ENCODE assay signal across 1 cellular context in the genomic region with DNA sequence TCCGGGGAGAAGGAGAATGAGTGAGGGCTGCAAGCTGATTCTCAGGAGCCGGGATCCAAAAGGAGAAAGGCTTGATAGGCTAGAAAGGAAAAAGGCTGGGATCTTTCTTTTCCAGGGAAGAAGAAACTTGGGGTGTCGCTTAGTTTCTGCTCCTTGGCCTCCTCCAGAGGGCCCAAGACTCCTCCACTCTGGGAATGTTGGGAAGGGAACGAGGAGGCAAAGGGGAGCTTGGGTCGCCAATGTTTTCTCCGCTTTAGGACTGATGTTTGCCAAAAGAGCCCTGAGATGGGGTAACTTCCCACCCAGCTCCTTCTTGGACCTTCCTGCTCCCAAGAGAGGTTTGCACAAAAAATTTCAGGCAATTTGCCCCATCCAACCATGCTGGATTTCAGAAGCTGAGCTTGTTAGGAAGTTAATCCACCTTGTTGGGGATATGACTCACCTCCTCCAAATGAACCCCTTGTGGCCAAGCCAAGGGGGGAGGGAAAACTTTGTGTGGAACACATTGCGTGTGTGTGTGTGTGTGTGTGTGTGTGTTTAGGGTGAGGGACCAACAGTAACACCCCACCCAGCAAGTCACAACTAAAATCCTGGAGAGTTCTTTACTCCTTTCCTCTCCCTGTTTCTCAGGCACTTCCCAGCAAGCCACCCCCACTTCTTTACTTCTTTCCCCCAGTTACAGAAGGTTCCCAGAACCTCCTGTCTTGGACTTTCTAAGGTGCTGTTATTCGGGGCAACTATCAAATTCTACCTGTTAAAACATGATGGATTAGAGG.
TF ChIP-seq lines count a peak whose summit lies in the region.

No MANE protein-coding gene starts in this region.

TF ChIP-seq in HEK293, 187 proteins besides CTCF, POLR2A, EP300 and RAD21 (continued from another document and continues in another):
- TF ChIP-seq, protein P1, sequence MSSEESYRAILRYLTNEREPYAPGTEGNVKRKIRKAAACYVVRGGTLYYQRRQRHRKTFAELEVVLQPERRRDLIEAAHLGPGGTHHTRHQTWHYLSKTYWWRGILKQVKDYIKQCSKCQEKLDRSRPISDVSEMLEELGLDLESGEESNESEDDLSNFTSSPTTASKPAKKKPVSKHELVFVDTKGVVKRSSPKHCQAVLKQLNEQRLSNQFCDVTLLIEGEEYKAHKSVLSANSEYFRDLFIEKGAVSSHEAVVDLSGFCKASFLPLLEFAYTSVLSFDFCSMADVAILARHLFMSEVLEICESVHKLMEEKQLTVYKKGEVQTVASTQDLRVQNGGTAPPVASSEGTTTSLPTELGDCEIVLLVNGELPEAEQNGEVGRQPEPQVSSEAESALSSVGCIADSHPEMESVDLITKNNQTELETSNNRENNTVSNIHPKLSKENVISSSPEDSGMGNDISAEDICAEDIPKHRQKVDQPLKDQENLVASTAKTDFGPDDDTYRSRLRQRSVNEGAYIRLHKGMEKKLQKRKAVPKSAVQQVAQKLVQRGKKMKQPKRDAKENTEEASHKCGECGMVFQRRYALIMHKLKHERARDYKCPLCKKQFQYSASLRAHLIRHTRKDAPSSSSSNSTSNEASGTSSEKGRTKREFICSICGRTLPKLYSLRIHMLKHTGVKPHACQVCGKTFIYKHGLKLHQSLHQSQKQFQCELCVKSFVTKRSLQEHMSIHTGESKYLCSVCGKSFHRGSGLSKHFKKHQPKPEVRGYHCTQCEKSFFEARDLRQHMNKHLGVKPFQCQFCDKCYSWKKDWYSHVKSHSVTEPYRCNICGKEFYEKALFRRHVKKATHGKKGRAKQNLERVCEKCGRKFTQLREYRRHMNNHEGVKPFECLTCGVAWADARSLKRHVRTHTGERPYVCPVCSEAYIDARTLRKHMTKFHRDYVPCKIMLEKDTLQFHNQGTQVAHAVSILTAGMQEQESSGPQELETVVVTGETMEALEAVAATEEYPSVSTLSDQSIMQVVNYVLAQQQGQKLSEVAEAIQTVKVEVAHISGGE (tag by site-specific recombination; conservative IDR thresholded peaks at IDR 0.05; ENCODE audit: low read depth) = peak; percentile 46
- TF ChIP-seq ZNF785 (tag by site-specific recombination; IDR thresholded peaks at IDR 0.05) (no peak), ZNF211 (tag by site-specific recombination; IDR thresholded peaks at IDR 0.05; ENCODE audit: low read depth) (no peak), ZBTB20 (tag by site-specific recombination; IDR thresholded peaks at IDR 0.05) (no peak), WT1 (tag by site-specific recombination; IDR thresholded peaks at IDR 0.05) (no peak), GLIS2 (tag by site-specific recombination; IDR thresholded peaks at IDR 0.05) (no peak), ZNF2 (tag by site-specific recombination; IDR thresholded peaks at IDR 0.05) (no peak), ZNF529 (tag by site-specific recombination; IDR thresholded peaks at IDR 0.05; ENCODE audit: insufficient replicate concordance) (no peak), ZIC2 (tag by site-specific recombination; IDR thresholded peaks at IDR 0.05) (no peak), ZBTB17 (tag by site-specific recombination; IDR thresholded peaks at IDR 0.05) (no peak), ZNF214 (tag by site-specific recombination; IDR thresholded peaks at IDR 0.05; ENCODE audit: borderline replicate concordance) (no peak), ZBTB21 (tag by site-specific recombination; IDR thresholded peaks at IDR 0.05) (no peak), ZNF596 (tag by site-specific recombination; IDR thresholded peaks at IDR 0.05) (no peak), ZNF585B (tag by site-specific recombination; IDR thresholded peaks at IDR 0.05) (no peak), ZBTB8A (tag by site-specific recombination; IDR thresholded peaks at IDR 0.05) (no peak), ZNF433 (tag by site-specific recombination; IDR thresholded peaks at IDR 0.05; ENCODE audit: low read depth) (no peak), ZNF658 (tag by site-specific recombination; IDR thresholded peaks at IDR 0.05) (no peak), ZBTB48 (tag by site-specific recombination; IDR thresholded peaks at IDR 0.05) (no peak), ZNF394 (tag by site-specific recombination; IDR thresholded peaks at IDR 0.05; ENCODE audit: borderline replicate concordance) (no peak), ZNF169 (tag by site-specific recombination; IDR thresholded peaks at IDR 0.05) (no peak), ZNF544 (tag by site-specific recombination; IDR thresholded peaks at IDR 0.05) (no peak), ZNF521 (tag by site-specific recombination; IDR thresholded peaks at IDR 0.05) (no peak), PRDM1 (tag by site-specific recombination; IDR thresholded peaks at IDR 0.05) (no peak), MYNN (tag by site-specific recombination; IDR thresholded peaks at IDR 0.05; ENCODE audit: borderline replicate concordance) (no peak), ZNF274 (IDR thresholded peaks at IDR 0.05; ENCODE audit: low read length) (no peak), ZNF274 (tag by site-specific recombination; IDR thresholded peaks at IDR 0.05; ENCODE audit: borderline replicate concordance) (no peak), GLI2 (tag by site-specific recombination; IDR thresholded peaks at IDR 0.05; ENCODE audit: borderline replicate concordance, low read depth) (no peak), GFI1B (tag by site-specific recombination; IDR thresholded peaks at IDR 0.05) (no peak), ZFP41 (tag by site-specific recombination; IDR thresholded peaks at IDR 0.05; ENCODE audit: borderline replicate concordance) (no peak), MZF1 (tag by site-specific recombination; IDR thresholded peaks at IDR 0.05; ENCODE audit: borderline replicate concordance) (0 out of 2 replicates have a peak, but pooled peaks have one; percentile 7), ZNF830 (tag by site-specific recombination; IDR thresholded peaks at IDR 0.05; ENCODE audit: low read depth) (no peak), ZNF610 (tag by site-specific recombination; IDR thresholded peaks at IDR 0.05; ENCODE audit: borderline replicate concordance) (no peak), MEIS1 (CRISPR knock-in tag; IDR thresholded peaks at IDR 0.05; ENCODE audit: borderline replicate concordance) (no peak), ZNF10 (tag by site-specific recombination; IDR thresholded peaks at IDR 0.05) (no peak), ZFP3 (tag by site-specific recombination; IDR thresholded peaks at IDR 0.05; ENCODE audit: low read depth) (no peak), ZNF777 (tag by site-specific recombination; IDR thresholded peaks at IDR 0.05; ENCODE audit: borderline replicate concordance) (no peak), GLIS1 (tag by site-specific recombination; IDR thresholded peaks at IDR 0.05) (peak; percentile 82), ZNF23 (tag by site-specific recombination; IDR thresholded peaks at IDR 0.05; ENCODE audit: borderline replicate concordance) (no peak), ZNF510 (tag by site-specific recombination; IDR thresholded peaks at IDR 0.05; ENCODE audit: insufficient replicate concordance) (no peak), ZNF157 (tag by site-specific recombination; IDR thresholded peaks at IDR 0.05) (no peak), ZNF19 (tag by site-specific recombination; IDR thresholded peaks at IDR 0.05; ENCODE audit: low read depth) (no peak)
- TF ChIP-seq, protein P2, sequence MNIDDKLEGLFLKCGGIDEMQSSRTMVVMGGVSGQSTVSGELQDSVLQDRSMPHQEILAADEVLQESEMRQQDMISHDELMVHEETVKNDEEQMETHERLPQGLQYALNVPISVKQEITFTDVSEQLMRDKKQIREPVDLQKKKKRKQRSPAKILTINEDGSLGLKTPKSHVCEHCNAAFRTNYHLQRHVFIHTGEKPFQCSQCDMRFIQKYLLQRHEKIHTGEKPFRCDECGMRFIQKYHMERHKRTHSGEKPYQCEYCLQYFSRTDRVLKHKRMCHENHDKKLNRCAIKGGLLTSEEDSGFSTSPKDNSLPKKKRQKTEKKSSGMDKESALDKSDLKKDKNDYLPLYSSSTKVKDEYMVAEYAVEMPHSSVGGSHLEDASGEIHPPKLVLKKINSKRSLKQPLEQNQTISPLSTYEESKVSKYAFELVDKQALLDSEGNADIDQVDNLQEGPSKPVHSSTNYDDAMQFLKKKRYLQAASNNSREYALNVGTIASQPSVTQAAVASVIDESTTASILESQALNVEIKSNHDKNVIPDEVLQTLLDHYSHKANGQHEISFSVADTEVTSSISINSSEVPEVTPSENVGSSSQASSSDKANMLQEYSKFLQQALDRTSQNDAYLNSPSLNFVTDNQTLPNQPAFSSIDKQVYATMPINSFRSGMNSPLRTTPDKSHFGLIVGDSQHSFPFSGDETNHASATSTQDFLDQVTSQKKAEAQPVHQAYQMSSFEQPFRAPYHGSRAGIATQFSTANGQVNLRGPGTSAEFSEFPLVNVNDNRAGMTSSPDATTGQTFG (tag by site-specific recombination; IDR thresholded peaks at IDR 0.05; ENCODE audit: borderline replicate concordance) = no peak
- TF ChIP-seq, protein P3, sequence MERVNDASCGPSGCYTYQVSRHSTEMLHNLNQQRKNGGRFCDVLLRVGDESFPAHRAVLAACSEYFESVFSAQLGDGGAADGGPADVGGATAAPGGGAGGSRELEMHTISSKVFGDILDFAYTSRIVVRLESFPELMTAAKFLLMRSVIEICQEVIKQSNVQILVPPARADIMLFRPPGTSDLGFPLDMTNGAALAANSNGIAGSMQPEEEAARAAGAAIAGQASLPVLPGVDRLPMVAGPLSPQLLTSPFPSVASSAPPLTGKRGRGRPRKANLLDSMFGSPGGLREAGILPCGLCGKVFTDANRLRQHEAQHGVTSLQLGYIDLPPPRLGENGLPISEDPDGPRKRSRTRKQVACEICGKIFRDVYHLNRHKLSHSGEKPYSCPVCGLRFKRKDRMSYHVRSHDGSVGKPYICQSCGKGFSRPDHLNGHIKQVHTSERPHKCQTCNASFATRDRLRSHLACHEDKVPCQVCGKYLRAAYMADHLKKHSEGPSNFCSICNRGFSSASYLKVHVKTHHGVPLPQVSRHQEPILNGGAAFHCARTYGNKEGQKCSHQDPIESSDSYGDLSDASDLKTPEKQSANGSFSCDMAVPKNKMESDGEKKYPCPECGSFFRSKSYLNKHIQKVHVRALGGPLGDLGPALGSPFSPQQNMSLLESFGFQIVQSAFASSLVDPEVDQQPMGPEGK (tag by site-specific recombination; IDR thresholded peaks at IDR 0.05) = no peak
- TF ChIP-seq, protein P4, sequence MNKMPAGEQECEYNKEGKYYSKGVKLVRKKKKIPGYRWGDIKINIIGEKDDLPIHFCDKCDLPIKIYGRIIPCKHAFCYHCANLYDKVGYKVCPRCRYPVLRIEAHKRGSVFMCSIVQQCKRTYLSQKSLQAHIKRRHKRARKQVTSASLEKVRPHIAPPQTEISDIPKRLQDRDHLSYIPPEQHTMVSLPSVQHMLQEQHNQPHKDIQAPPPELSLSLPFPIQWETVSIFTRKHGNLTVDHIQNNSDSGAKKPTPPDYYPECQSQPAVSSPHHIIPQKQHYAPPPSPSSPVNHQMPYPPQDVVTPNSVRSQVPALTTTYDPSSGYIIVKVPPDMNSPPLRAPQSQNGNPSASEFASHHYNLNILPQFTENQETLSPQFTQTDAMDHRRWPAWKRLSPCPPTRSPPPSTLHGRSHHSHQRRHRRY (tag by site-specific recombination; IDR thresholded peaks at IDR 0.05) = no peak
- TF ChIP-seq, protein P5, sequence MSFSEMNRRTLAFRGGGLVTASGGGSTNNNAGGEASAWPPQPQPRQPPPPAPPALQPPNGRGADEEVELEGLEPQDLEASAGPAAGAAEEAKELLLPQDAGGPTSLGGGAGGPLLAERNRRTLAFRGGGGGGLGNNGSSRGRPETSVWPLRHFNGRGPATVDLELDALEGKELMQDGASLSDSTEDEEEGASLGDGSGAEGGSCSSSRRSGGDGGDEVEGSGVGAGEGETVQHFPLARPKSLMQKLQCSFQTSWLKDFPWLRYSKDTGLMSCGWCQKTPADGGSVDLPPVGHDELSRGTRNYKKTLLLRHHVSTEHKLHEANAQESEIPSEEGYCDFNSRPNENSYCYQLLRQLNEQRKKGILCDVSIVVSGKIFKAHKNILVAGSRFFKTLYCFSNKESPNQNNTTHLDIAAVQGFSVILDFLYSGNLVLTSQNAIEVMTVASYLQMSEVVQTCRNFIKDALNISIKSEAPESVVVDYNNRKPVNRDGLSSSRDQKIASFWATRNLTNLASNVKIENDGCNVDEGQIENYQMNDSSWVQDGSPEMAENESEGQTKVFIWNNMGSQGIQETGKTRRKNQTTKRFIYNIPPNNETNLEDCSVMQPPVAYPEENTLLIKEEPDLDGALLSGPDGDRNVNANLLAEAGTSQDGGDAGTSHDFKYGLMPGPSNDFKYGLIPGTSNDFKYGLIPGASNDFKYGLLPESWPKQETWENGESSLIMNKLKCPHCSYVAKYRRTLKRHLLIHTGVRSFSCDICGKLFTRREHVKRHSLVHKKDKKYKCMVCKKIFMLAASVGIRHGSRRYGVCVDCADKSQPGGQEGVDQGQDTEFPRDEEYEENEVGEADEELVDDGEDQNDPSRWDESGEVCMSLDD (tag by site-specific recombination; IDR thresholded peaks at IDR 0.05) = no peak
- TF ChIP-seq, protein P6, sequence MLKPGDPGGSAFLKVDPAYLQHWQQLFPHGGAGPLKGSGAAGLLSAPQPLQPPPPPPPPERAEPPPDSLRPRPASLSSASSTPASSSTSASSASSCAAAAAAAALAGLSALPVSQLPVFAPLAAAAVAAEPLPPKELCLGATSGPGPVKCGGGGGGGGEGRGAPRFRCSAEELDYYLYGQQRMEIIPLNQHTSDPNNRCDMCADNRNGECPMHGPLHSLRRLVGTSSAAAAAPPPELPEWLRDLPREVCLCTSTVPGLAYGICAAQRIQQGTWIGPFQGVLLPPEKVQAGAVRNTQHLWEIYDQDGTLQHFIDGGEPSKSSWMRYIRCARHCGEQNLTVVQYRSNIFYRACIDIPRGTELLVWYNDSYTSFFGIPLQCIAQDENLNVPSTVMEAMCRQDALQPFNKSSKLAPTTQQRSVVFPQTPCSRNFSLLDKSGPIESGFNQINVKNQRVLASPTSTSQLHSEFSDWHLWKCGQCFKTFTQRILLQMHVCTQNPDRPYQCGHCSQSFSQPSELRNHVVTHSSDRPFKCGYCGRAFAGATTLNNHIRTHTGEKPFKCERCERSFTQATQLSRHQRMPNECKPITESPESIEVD (tag by site-specific recombination; IDR thresholded peaks at IDR 0.05) = no peak
- TF ChIP-seq, protein P7, sequence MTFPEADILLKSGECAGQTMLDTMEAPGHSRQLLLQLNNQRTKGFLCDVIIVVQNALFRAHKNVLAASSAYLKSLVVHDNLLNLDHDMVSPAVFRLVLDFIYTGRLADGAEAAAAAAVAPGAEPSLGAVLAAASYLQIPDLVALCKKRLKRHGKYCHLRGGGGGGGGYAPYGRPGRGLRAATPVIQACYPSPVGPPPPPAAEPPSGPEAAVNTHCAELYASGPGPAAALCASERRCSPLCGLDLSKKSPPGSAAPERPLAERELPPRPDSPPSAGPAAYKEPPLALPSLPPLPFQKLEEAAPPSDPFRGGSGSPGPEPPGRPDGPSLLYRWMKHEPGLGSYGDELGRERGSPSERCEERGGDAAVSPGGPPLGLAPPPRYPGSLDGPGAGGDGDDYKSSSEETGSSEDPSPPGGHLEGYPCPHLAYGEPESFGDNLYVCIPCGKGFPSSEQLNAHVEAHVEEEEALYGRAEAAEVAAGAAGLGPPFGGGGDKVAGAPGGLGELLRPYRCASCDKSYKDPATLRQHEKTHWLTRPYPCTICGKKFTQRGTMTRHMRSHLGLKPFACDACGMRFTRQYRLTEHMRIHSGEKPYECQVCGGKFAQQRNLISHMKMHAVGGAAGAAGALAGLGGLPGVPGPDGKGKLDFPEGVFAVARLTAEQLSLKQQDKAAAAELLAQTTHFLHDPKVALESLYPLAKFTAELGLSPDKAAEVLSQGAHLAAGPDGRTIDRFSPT (tag by site-specific recombination; IDR thresholded peaks at IDR 0.05) = no peak
